14 cellular contexts compared by ENCODE assay signal in the genomic region with DNA sequence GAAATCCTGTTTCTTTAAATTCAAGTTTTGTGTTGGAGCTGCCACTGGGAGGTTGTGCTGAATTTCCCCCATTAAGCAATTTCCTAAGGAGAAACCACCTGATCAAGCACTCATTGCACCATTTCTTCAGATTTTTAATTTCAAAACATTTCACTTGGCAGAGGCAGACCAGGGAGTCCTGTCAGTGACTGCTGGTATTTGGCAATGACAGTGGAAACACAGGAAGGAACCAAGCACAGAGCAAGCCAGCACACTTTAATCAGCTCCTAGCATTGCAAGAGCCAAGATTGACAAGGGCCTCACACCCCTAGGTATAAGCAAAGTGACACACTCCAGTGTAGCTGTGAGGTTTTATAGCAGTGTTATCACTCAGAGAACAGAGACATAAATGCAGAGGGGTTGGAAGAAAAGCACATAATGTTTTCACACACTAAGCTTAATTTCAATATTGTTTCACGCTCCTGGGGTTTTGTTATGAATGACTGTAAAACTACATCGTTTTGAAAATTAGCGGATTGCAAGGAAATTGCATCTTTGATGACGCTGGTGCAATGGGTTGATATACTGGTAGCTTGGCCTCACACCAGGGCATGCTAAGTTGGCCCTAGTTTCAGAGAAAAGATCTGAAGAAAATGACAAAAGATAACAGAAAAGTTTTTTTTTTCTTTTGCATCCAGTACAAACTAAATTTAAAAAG.
DNase-seq lines count a peak whose midpoint lies in the region; FAIRE-seq and TF ChIP-seq lines count a peak whose summit lies in the region.
"Had no signal": no experiment of that assay in that cellular context is flagged by ENCODE, and none has a peak within 500 bp of the region (broad histone marks: within the 10 kb centered on the region; RNA-seq: fewer than 3 reads in every experiment).

No MANE protein-coding gene starts in this region.

- intact Hi-C loops in endothelial cell of umbilical vein (cut with micrococcal nuclease), result loop anchor here (1.0 to 5.0 kb wide), 2 partner anchors 109 to 188 kb away; no protein-coding TSS in a partner anchor
- intact Hi-C loops in esophagus muscularis mucosa (cut with DNase I), result no loop called here

- no peaks in the 10 kb centered on the region for H3K9me1 ChIP-seq in endothelial cell of umbilical vein (replicated peaks; ENCODE audit: control insufficient read depth, extremely low read depth, insufficient read depth, low read length)

- peaks cover 2% of the 10 kb centered on the region for H3K9me3 ChIP-seq in endothelial cell of umbilical vein (replicated peaks; ENCODE audit: control insufficient read depth, insufficient read depth, low read length)
- H3K9me3 ChIP-seq in esophagus muscularis mucosa, result no peaks in the 10 kb centered on the region

- no peak overlapping the region for H4K5ac ChIP-seq in mesendoderm (ENCODE audit: low read length)

- H3K9ac ChIP-seq in endothelial cell of umbilical vein (replicated peaks; ENCODE audit: extremely low read depth, insufficient read depth, low read length) (peak overlapping the region; percentile 39), mesendoderm (ENCODE audit: low read length) (no peak overlapping the region)

- POLR2A ChIA-PET in endothelial cell of umbilical vein (lab: Charles Lee), result interaction anchor here (0.7 kb wide), 1 partner anchor 497 kb away, joined by 5 read pairs; no protein-coding TSS in a partner anchor

- H4K20me1 ChIP-seq in endothelial cell of umbilical vein (replicated peaks; ENCODE audit: control insufficient read depth, extremely low read depth, insufficient read depth, low read length), result no peaks in the 10 kb centered on the region

- H3K27ac ChIP-seq in endothelial cell of umbilical vein (ENCODE audit: insufficient read depth, low read depth, low read length), result peak overlapping the region; percentile 58
- H3K27ac ChIP-seq in mesendoderm (ENCODE audit: low read depth, low read length), result no peak overlapping the region
- H3K27ac ChIP-seq in esophagus muscularis mucosa (replicated peaks in 1 of 4), result no peak overlapping the region

- H3K4me2 ChIP-seq in endothelial cell of umbilical vein (ENCODE audit: insufficient read depth, low read length), result no peak overlapping the region
- no peak overlapping the region for H3K4me2 ChIP-seq in mesendoderm (ENCODE audit: low read length)

- CTCF ChIA-PET in endothelial cell of umbilical vein (lab: Charles Lee), result interaction anchor here (0.6 to 2.0 kb wide), 5 partner anchors 12 to 109 kb away, joined by 3 to 7 read pairs (median 3); no protein-coding TSS in a partner anchor

- peak; percentile 99 for DNase-seq in AML-193 (lab: John Stamatoyannopoulos, UW)
- DNase-seq in NCI-H226, result peak; percentile 91
- peak; percentile 78 for DNase-seq in endothelial cell of umbilical vein (ENCODE audit: low read depth, low spot score)
- DNase-seq in mesendoderm, result peak; percentile 10
- no peak for DNase-seq in cerebellar nuclear complex (lab: John Stamatoyannopoulos, UW)
- DNase-seq in NCI-H2227 treated with DMSO at 0.1 percent for 48 hours (lab: John Stamatoyannopoulos, UW), result no peak
- no peak for DNase-seq in esophagus muscularis mucosa (ENCODE audit: extremely low spot score)
- DNase-seq in GM13976 (ENCODE audit: low spot score), result no peak
- DNase-seq: activated CD4-positive, alpha-beta T cell treated with anti-CD3 and anti-CD28 coated beads, Interleukin-2, amount 50 U/mL, for 48 hours; activated naive CD4-positive, alpha-beta T cell treated with anti-CD3 and anti-CD28 coated beads, Interleukin-2, amount 50 U/mL, for 16 hours; CD4-positive, alpha-beta T cell; effector memory CD4-positive, alpha-beta T cell; T-cell had no signal

- no peak overlapping the region for H3K23ac ChIP-seq in mesendoderm (ENCODE audit: low read length)

- H2BK15ac ChIP-seq in mesendoderm (replicated peaks; ENCODE audit: low read depth), result no peak overlapping the region

- TF ChIP-seq CTCF in endothelial cell of umbilical vein (IDR thresholded peaks at IDR 0.05; ENCODE audit: extremely low read depth in 1 of 2, insufficient read depth in 1 of 2, low read depth in 1 of 2, low read length in 2 of 2) (no peak), esophagus muscularis mucosa (IDR thresholded peaks at IDR 0.05) (no peak), GM13976 (IDR thresholded peaks at IDR 0.05; ENCODE audit: borderline replicate concordance, control extremely low read depth, extremely low read depth, insufficient read depth, missing control alignments) (no peak)

- TF ChIP-seq EP300 in esophagus muscularis mucosa (IDR thresholded peaks at IDR 0.05), result no peak

- H2AK5ac ChIP-seq in mesendoderm (ENCODE audit: low read length), result no peak overlapping the region

- H3K4me1 ChIP-seq in endothelial cell of umbilical vein (ENCODE audit: control insufficient read depth, extremely low read depth, insufficient read depth, low read length) (peaks cover 40% of the 10 kb centered on the region), mesendoderm (ENCODE audit: control insufficient read depth, low read depth, low read length) (no peaks in the 10 kb centered on the region), esophagus muscularis mucosa (no peaks in the 10 kb centered on the region)

- H3K79me2 ChIP-seq in endothelial cell of umbilical vein (ENCODE audit: control insufficient read depth, insufficient read depth, low read length), result no peaks in the 10 kb centered on the region
- no peaks in the 10 kb centered on the region for H3K79me2 ChIP-seq in mesendoderm (ENCODE audit: control insufficient read depth, insufficient read depth, low read length)

- H3K36me3 ChIP-seq in endothelial cell of umbilical vein (ENCODE audit: control insufficient read depth in 2 of 2, extremely low read depth in 1 of 2, insufficient read depth in 2 of 2, low read length in 2 of 2) (no peaks in the 10 kb centered on the region), mesendoderm (ENCODE audit: control insufficient read depth, insufficient read depth, low read length) (no peaks in the 10 kb centered on the region), esophagus muscularis mucosa (no peaks in the 10 kb centered on the region)

- in situ Hi-C loops in GM13976 (cut with MboI; ENCODE audit: low sequenced_read_pairs, unreplicated experiment), result no loop called here

- no peak overlapping the region for H4K8ac ChIP-seq in mesendoderm (ENCODE audit: low read depth, low read length)

- no peaks in the 10 kb centered on the region for H3K27me3 ChIP-seq in endothelial cell of umbilical vein (ENCODE audit: control insufficient read depth in 2 of 2, insufficient read depth in 2 of 2, low read length in 2 of 2)
- H3K27me3 ChIP-seq in mesendoderm (ENCODE audit: insufficient read depth, low read length, poor library complexity), result no peaks in the 10 kb centered on the region
- no peaks in the 10 kb centered on the region for H3K27me3 ChIP-seq in esophagus muscularis mucosa

- H2BK120ac ChIP-seq in mesendoderm (ENCODE audit: low read depth, low read length), result no peak overlapping the region

- H3K4ac ChIP-seq in mesendoderm (ENCODE audit: low read depth, low read length), result no peak overlapping the region

- dilution Hi-C loops in endothelial cell of umbilical vein (cut with MboI; ENCODE audit: extremely low pct_ligation_motif_present, low sequenced_read_pairs), result no loop called here

- WGBS in mesendoderm (ENCODE audit: extremely low coverage, insufficient coverage, low lambda C conversion rate), result no CpG with 5 or more reads among the region's 4 CpGs
- 56% methylated on average over 4 of the region's 4 CpGs for WGBS in esophagus muscularis mucosa

- FAIRE-seq in endothelial cell of umbilical vein (lab: Jason Lieb, UNC), result no peak
- FAIRE-seq: islet of Langerhans had no signal

- no TSS peak for BruUV-seq in endothelial cell of umbilical vein (replicated peaks; lab: Mats Ljungman, UMichigan)

- H2BK5ac ChIP-seq in mesendoderm (ENCODE audit: low read length), result no peak overlapping the region

- H2AFZ ChIP-seq in endothelial cell of umbilical vein (ENCODE audit: low read depth, low read length), result no peak overlapping the region

- H3K79me1 ChIP-seq in mesendoderm (ENCODE audit: low read length), result no peaks in the 10 kb centered on the region

- no peak for TF ChIP-seq POLR2A in endothelial cell of umbilical vein (IDR thresholded peaks at IDR 0.05; ENCODE audit: low read depth, low read length)
- no peak for TF ChIP-seq POLR2A in esophagus muscularis mucosa (IDR thresholded peaks at IDR 0.05; ENCODE audit: low read depth)

- H3K4me3 ChIP-seq in endothelial cell of umbilical vein (replicated peaks in 1 of 3; ENCODE audit: insufficient read depth in 1 of 3, low read depth in 1 of 3, low read length in 3 of 3) (no peak overlapping the region), mesendoderm (ENCODE audit: low read length) (no peak overlapping the region), esophagus muscularis mucosa (no peak overlapping the region)

- H3K18ac ChIP-seq in mesendoderm (ENCODE audit: low read length), result peak overlapping the region; percentile 14

- no peak overlapping the region for H3K56ac ChIP-seq in mesendoderm (ENCODE audit: low read length)

TF ChIP-seq in endothelial cell of umbilical vein, 7 proteins besides CTCF, POLR2A, EP300 and RAD21:
- TF ChIP-seq EZH2 (IDR thresholded peaks at IDR 0.05; ENCODE audit: borderline replicate concordance, low read depth, low read length, severe bottlenecking), result no peak
- TF ChIP-seq, protein P1, sequence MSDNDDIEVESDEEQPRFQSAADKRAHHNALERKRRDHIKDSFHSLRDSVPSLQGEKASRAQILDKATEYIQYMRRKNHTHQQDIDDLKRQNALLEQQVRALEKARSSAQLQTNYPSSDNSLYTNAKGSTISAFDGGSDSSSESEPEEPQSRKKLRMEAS (IDR thresholded peaks at IDR 0.05; ENCODE audit: insufficient read depth, insufficient read length), result no peak
- TF ChIP-seq MYC (IDR thresholded peaks at IDR 0.05; ENCODE audit: low read depth, low read length), result no peak
- no peak for TF ChIP-seq FOS (IDR thresholded peaks at IDR 0.05; ENCODE audit: borderline replicate concordance, insufficient read depth, low read length)
- no peak for TF ChIP-seq POLR2AphosphoS5 (IDR thresholded peaks at IDR 0.05; ENCODE audit: insufficient read depth, low read depth, low read length)
- no peak for TF ChIP-seq JUN (IDR thresholded peaks at IDR 0.05; ENCODE audit: borderline replicate concordance, insufficient read depth, insufficient read length, low read depth)
- TF ChIP-seq GATA2 (IDR thresholded peaks at IDR 0.05; ENCODE audit: insufficient read depth, insufficient read length, low read depth, low read length), result no peak

Comparison
In these comparisons a context has a peak if more than half of its experiments do, and no peak if none do; other contexts are left out.
1. DNase-seq: peak in AML-193 (2 of 2), NCI-H226 (single experiment), endothelial cell of umbilical vein (single experiment) and mesendoderm (single experiment); none in cerebellar nuclear complex (0 of 2), NCI-H2227 treated with DMSO at 0.1 percent for 48 hours (single experiment), esophagus muscularis mucosa (single experiment) and GM13976 (single experiment).